In the genomic region with DNA sequence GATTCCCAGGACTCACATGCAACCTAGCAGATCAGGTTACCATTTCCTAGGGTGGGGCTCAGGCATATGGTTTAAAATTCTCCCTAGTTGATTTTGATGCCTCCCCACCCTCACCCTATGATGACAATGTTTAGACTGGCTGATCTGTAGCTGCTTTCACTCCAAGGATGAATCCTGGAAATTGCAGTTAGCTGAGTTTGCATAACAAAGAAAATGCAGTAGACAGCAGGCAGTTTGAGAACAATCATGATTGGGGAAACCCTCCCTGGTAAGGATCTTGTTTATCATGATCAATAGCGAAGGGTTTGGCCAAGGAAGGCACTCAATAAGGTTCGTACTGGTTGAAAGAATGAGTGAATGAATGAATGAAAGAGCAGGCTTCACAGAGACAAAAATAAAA, we compare ENCODE assay signal across 22 cellular contexts. TPM values are rescaled to one million over a fixed set of nuclear protein-coding genes. Genes with fewer than 3 reads are reported as not detected.
DNase-seq lines count a peak whose midpoint lies in the region; ATAC-seq, FAIRE-seq and TF ChIP-seq lines count a peak whose summit lies in the region.
"Had no signal": no experiment of that assay in that cellular context is flagged by ENCODE, and none has a peak within 500 bp of the region (broad histone marks: within the 10 kb centered on the region; RNA-seq: fewer than 3 reads in every experiment).

No MANE protein-coding gene starts in this region.

- CTCF ChIA-PET in GM12878 (lab: Yijun Ruan, JAX): no interaction called here
- CTCF ChIA-PET in naive thymus-derived CD4-positive, alpha-beta T cell (lab: Charles Lee): no interaction called here

- H3K27me3 Mint-ChIP-seq in GM23338 (ENCODE audit: insufficient read depth, low read depth, poor library complexity): peaks cover 47% of the 10 kb centered on the region
- peaks cover 0 to 5% (median 0%) of the 10 kb centered on the region in 5 donors for H3K27me3 Mint-ChIP-seq in naive thymus-derived CD4-positive, alpha-beta T cell
- H3K27me3 Mint-ChIP-seq: T-cell had no signal

- no peak for TF ChIP-seq EP300 in GM12878 (IDR thresholded peaks at IDR 0.05; ENCODE audit: borderline replicate concordance in 1 of 2, control insufficient read depth in 1 of 2, low read depth in 2 of 2, low read length in 2 of 2)

- H3K27ac ChIP-seq in BLaER1: peak overlapping the region; percentile 52; the same call in 1 of the 2 replicates
- H3K27ac ChIP-seq in GM23338 (ENCODE audit: low read depth): no peak overlapping the region
- no peak overlapping the region for H3K27ac ChIP-seq in GM12878 (ENCODE audit: control insufficient read depth, insufficient read depth)
- H3K27ac ChIP-seq in naive thymus-derived CD4-positive, alpha-beta T cell (ENCODE audit: low read depth, low read length): no peak overlapping the region
- H3K27ac ChIP-seq: adrenal gland, breast epithelium, Peyer's patch, suprapubic skin, uterus had no signal

- H4K20me1 ChIP-seq in BLaER1 (peaks cover 18% of the 10 kb centered on the region), GM23338 (replicated peaks; ENCODE audit: insufficient read depth) (peaks cover 26% of the 10 kb centered on the region), GM12878 (ENCODE audit: control insufficient read depth, insufficient read depth) (no peaks in the 10 kb centered on the region; the same call in 1 of the 2 replicates)

- no peak for ATAC-seq in GM23338
- ATAC-seq in GM12878: no peak
- no peak for ATAC-seq in naive thymus-derived CD4-positive, alpha-beta T cell
- no peak for ATAC-seq in mucosa of descending colon
- ATAC-seq in HG02678 (IDR thresholded peaks at IDR 0.05; ENCODE audit: unreplicated experiment): no peak
- ATAC-seq: activated CD8-positive, alpha-beta memory T cell treated with anti-CD3 and anti-CD28 coated beads, Interleukin-2, amount 10 ng/mL, durations not matched to agents 7 days and 5 days; HCT116; stimulated activated effector memory CD8-positive, alpha-beta T cell treated with anti-CD3 and anti-CD28 coated beads, Interleukin-12 subunit alpha, Interleukin-12 subunit beta, amount 100 ng/mL, for 72 hours; T-cell had no signal

- peak; percentile 14 for DNase-seq in GM23338 (ENCODE audit: low spot score)
- DNase-seq in GM12878 (ENCODE audit: low read depth, low spot score): no peak
- DNase-seq in naive thymus-derived CD4-positive, alpha-beta T cell: no peak
- DNase-seq in stimulated activated CD4-positive, alpha-beta T cell treated with anti-CD3 and anti-CD28 coated beads, Interleukin-4, amount 100 ng/mL, for 1 hour: no peak
- DNase-seq in mucosa of descending colon: no peak
- DNase-seq in superior temporal gyrus (ENCODE audit: extremely low spot score): no peak
- DNase-seq: activated CD8-positive, alpha-beta memory T cell treated with anti-CD3 and anti-CD28 coated beads, Interleukin-2, amount 10 ng/mL, durations not matched to agents 7 days and 5 days; adrenal gland; DMS153; head of caudate nucleus; NCI-H1694; NCI-H226; Peyer's patch; T-cell; uterus had no signal

- H3K27ac Mint-ChIP-seq in GM23338: no peak overlapping the region
- H3K27ac Mint-ChIP-seq in naive thymus-derived CD4-positive, alpha-beta T cell: peak overlapping the region in 3 of 9 donors; percentile 26 to 62 (median 32)
- H3K27ac Mint-ChIP-seq: activated CD8-positive, alpha-beta memory T cell treated with anti-CD3 and anti-CD28 coated beads, Interleukin-2, amount 10 ng/mL, durations not matched to agents 7 days and 5 days; stimulated activated effector memory CD8-positive, alpha-beta T cell treated with anti-CD3 and anti-CD28 coated beads, Interleukin-12 subunit alpha, Interleukin-12 subunit beta, amount 100 ng/mL, for 72 hours had no signal

- H3K79me2 ChIP-seq in GM23338 (replicated peaks; ENCODE audit: insufficient read depth) (no peaks in the 10 kb centered on the region), GM12878 (ENCODE audit: control insufficient read depth, insufficient read depth, low read length) (peaks cover 11% of the 10 kb centered on the region)

- H3K4me3 Mint-ChIP-seq in GM23338: peak overlapping the region; percentile 45
- peak overlapping the region in 9 of 10 donors; percentile 2 to 91 (median 38) for H3K4me3 Mint-ChIP-seq in naive thymus-derived CD4-positive, alpha-beta T cell

- no peaks in the 10 kb centered on the region for H3F3A ChIP-seq in GM23338 (replicated peaks; ENCODE audit: low read depth)

- H3K9ac ChIP-seq in BLaER1 (no peak overlapping the region), GM12878 (ENCODE audit: control insufficient read depth, insufficient read depth, low read length) (no peak overlapping the region)

- no peak overlapping the region for H3K4me3 ChIP-seq in BLaER1
- peak overlapping the region; percentile 73; the same call in 1 of the 2 replicates for H3K4me3 ChIP-seq in GM23338
- 0 out of 2 replicates have a peak overlapping the region, but pooled peaks have one; percentile 82 for H3K4me3 ChIP-seq in GM12878
- no peak overlapping the region for H3K4me3 ChIP-seq in naive thymus-derived CD4-positive, alpha-beta T cell (ENCODE audit: low read length)
- H3K4me3 ChIP-seq in mucosa of descending colon: no peak overlapping the region
- H3K4me3 ChIP-seq: adrenal gland, breast epithelium, Peyer's patch, suprapubic skin, uterus had no signal

- H3K9me3 ChIP-seq in BLaER1 (peaks cover 32% of the 10 kb centered on the region), GM12878 (replicated peaks; ENCODE audit: control insufficient read depth, insufficient read depth, low read length) (no peaks in the 10 kb centered on the region), mucosa of descending colon (no peaks in the 10 kb centered on the region)
- peaks cover 0 to 9% (median 8%) of the 10 kb centered on the region in 3 experiments for H3K9me3 ChIP-seq in naive thymus-derived CD4-positive, alpha-beta T cell (ENCODE audit: control insufficient read depth in 2 of 3, low read length in 3 of 3)
- H3K9me3 ChIP-seq: adrenal gland, Peyer's patch, suprapubic skin, uterus had no signal

- no peaks in the 10 kb centered on the region; the same call in 2 of the 3 replicates for H3K9me3 Mint-ChIP-seq in GM23338
- peaks cover 4 to 40% (median 11%) of the 10 kb centered on the region in 11 donors for H3K9me3 Mint-ChIP-seq in naive thymus-derived CD4-positive, alpha-beta T cell

- H3K27me3 ChIP-seq in BLaER1 (peaks cover 18% of the 10 kb centered on the region), GM23338 (ENCODE audit: insufficient read depth) (peaks cover 59% of the 10 kb centered on the region), GM12878 (replicated peaks in 1 of 2; ENCODE audit: control insufficient read depth in 2 of 2, insufficient read depth in 2 of 2, low read length in 1 of 2) (no peaks in the 10 kb centered on the region)
- H3K27me3 ChIP-seq in naive thymus-derived CD4-positive, alpha-beta T cell (ENCODE audit: control insufficient read depth in 2 of 2, insufficient read depth in 2 of 2, low read length in 2 of 2): no peaks in the 10 kb centered on the region
- H3K27me3 ChIP-seq: adrenal gland, Peyer's patch, suprapubic skin, uterus had no signal

- TF ChIP-seq RAD21 in GM12878 (IDR thresholded peaks at IDR 0.05; ENCODE audit: insufficient read depth, low read depth, low read length): no peak

- H3K4me1 ChIP-seq in BLaER1 (peaks cover 41% of the 10 kb centered on the region), GM23338 (ENCODE audit: insufficient read depth) (peaks cover 30% of the 10 kb centered on the region), GM12878 (ENCODE audit: control insufficient read depth, insufficient read depth, low read length) (no peaks in the 10 kb centered on the region), mucosa of descending colon (ENCODE audit: low read depth) (no peaks in the 10 kb centered on the region)
- peaks cover 4 to 15% of the 10 kb centered on the region in 2 donors for H3K4me1 ChIP-seq in naive thymus-derived CD4-positive, alpha-beta T cell (ENCODE audit: control insufficient read depth in 2 of 2, insufficient read depth in 2 of 2, low read length in 2 of 2)
- H3K4me1 ChIP-seq: breast epithelium, uterus had no signal

- TF ChIP-seq POLR2A in GM12878 (IDR thresholded peaks at IDR 0.05; ENCODE audit: low read depth, low read length): no peak

- H3K9me2 ChIP-seq in GM23338 (ENCODE audit: insufficient read depth): no peaks in the 10 kb centered on the region

- intact Hi-C loops in GM12878 (cut with micrococcal nuclease; ENCODE audit: unreplicated experiment) (loop anchor here (10.0 kb wide), 1 partner anchor 970 kb away; the partner anchor contains the start of gene HS3ST1), mucosa of descending colon (cut with DNase I, micrococcal nuclease) (no loop called here)
- intact Hi-C loops in naive thymus-derived CD4-positive, alpha-beta T cell (cut with micrococcal nuclease): loop anchor here (5.0 to 10.0 kb wide), 4 partner anchors 358 to 850 kb away; no protein-coding TSS in a partner anchor

- peaks cover 15% of the 10 kb centered on the region for H3K36me3 Mint-ChIP-seq in GM23338 (ENCODE audit: low read depth)
- peaks cover 36 to 54% (median 52%) of the 10 kb centered on the region in 5 donors for H3K36me3 Mint-ChIP-seq in naive thymus-derived CD4-positive, alpha-beta T cell

- H3K36me3 ChIP-seq in BLaER1 (peaks cover 36% of the 10 kb centered on the region), GM23338 (ENCODE audit: insufficient read depth) (no peaks in the 10 kb centered on the region), GM12878 (ENCODE audit: control insufficient read depth in 2 of 2, insufficient read depth in 2 of 2, low read length in 1 of 2) (peaks cover 0 to 4% of the 10 kb centered on the region in 2 experiments; a peak in 1 of 4 replicates), mucosa of descending colon (ENCODE audit: low read depth) (no peaks in the 10 kb centered on the region)
- peaks cover 0 to 39% (median 13%) of the 10 kb centered on the region in 3 experiments for H3K36me3 ChIP-seq in naive thymus-derived CD4-positive, alpha-beta T cell (ENCODE audit: control insufficient read depth in 2 of 3, insufficient read depth in 3 of 3, low read length in 3 of 3)
- H3K36me3 ChIP-seq: uterus had no signal

- RAD21 ChIA-PET in GM12878 (lab: Charles Lee; ENCODE audit: unreplicated experiment): no interaction called here

- peak; percentile 27 for FAIRE-seq in GM12878 (lab: Jason Lieb, UNC)
- FAIRE-seq: colon had no signal

- H3K4me1 Mint-ChIP-seq in GM23338: peaks cover 27% of the 10 kb centered on the region
- H3K4me1 Mint-ChIP-seq in naive thymus-derived CD4-positive, alpha-beta T cell: peaks cover 7 to 52% (median 39%) of the 10 kb centered on the region in 7 donors

- WGBS in GM12878 (ENCODE audit: insufficient coverage, insufficient replicate concordance, low lambda C conversion rate, missing lambda C conversion rate): 97% methylated on average over 2 of the region's 2 CpGs

- POLR2A ChIA-PET in GM12878 (lab: Charles Lee): no interaction called here
- POLR2A ChIA-PET in naive thymus-derived CD4-positive, alpha-beta T cell (lab: Charles Lee): no interaction called here

- H3K4me2 ChIP-seq in BLaER1 (peak overlapping the region; percentile 66), GM23338 (peak overlapping the region; percentile 91), GM12878 (ENCODE audit: control insufficient read depth, insufficient read depth) (0 out of 2 replicates have a peak overlapping the region, but pooled peaks have one; percentile 3)

- no peak overlapping the region for H2AFZ ChIP-seq in GM23338
- H2AFZ ChIP-seq in GM12878 (ENCODE audit: control insufficient read depth, low read depth, low read length): no peak overlapping the region

- TF ChIP-seq CTCF in GM23338 (conservative IDR thresholded peaks at IDR 0.05; ENCODE audit: low read depth in 2 of 2) (no peak), GM12878 (IDR thresholded peaks at IDR 0.05 in 2 of 3, conservative IDR thresholded peaks at IDR 0.05 in 1 of 3; ENCODE audit: control insufficient read depth in 2 of 3, extremely low read depth in 1 of 3, insufficient read depth in 1 of 3, low read depth in 3 of 3, low read length in 3 of 3) (no peak), mucosa of descending colon (IDR thresholded peaks at IDR 0.05) (no peak)

- in situ Hi-C loops in GM12878 (cut with MboI): no loop called here

- no TSS peak for BruUV-seq in GM12878 (replicated peaks; lab: Mats Ljungman, UMichigan)

- SMC1A ChIA-PET in GM12878 (lab: Charles Lee; ENCODE audit: uncharacterized antibody, unreplicated experiment): no interaction called here

RNA-seq across cellular contexts. Expression of gene ZNF518B, which starts 2.1 kb away (rescaled TPM):
- total RNA-seq in GM23338 (2014; rRNA removed; shearing (Covaris generic)): 9.5 and 10.8 TPM in 2 replicates
- polyA plus RNA-seq in GM23338 (2016; fragmentation: Nextera tagmentation; extraction: Ambion mirVana): 2.9 and 3.1 TPM in 2 replicates
- 90.1 and 101 TPM in 2 replicates for total RNA-seq in GM12878 (2013; cell fraction: nucleolus; rRNA removed)
- total RNA-seq in GM12878 (2014; rRNA removed): 20.5 and 23.4 TPM in 2 replicates
- total RNA-seq in GM12878 (2014; rRNA removed; fragmentation: Illumina TruSeq; extraction: Trizol): 16.3 and 17.0 TPM in 2 replicates
- total RNA-seq in GM12878 (2021): 16.2 and 17.6 TPM in 2 replicates
- 4.4 TPM for polyA plus RNA-seq in GM12878 (2011; ENCODE audit: low read depth)
- 20.2 and 25.2 TPM in 2 replicates for polyA plus RNA-seq in GM12878 (2011; rRNA removed)
- 8.1 and 9.4 TPM in 2 replicates for polyA plus RNA-seq in GM12878 (2011; cell fraction: cytosol; rRNA removed)
- polyA plus RNA-seq in GM12878 (2011; cell fraction: nucleus; rRNA removed): 17.7 and 20.7 TPM in 2 replicates
- 7.8 and 8.2 TPM in 2 replicates for polyA plus RNA-seq in GM12878 (2012)
- 10.4 and 10.6 TPM in 2 replicates for polyA plus RNA-seq in GM12878 (2014; fragmentation: Illumina TruSeq; extraction: Trizol)
- 1 to 10 TPM; 2.7 to 4.4 TPM for polyA plus RNA-seq in GM12878 (2014; fragmentation: Nextera tagmentation; extraction: Ambion mirVana)
- 7.6 and 7.7 TPM in 2 replicates for polyA plus RNA-seq in GM12878 (2014; rRNA removed)
- polyA plus RNA-seq in GM12878 (2016; fragmentation: Nextera tagmentation; extraction: Ambion mirVana): 1 to 10 TPM; 6.4 to 7.9 TPM
- polyA minus RNA-seq in GM12878 (2011; rRNA and poly(A)+ RNA removed): 34.7 and 45.0 TPM in 2 replicates
- 14.3 and 20.2 TPM in 2 replicates for polyA minus RNA-seq in GM12878 (2011; cell fraction: cytosol; rRNA and poly(A)+ RNA removed)
- 50.4 and 56.4 TPM in 2 replicates for polyA minus RNA-seq in GM12878 (2011; cell fraction: nucleus; rRNA and poly(A)+ RNA removed)
- 10 to 100 TPM; 27.3 to 53.0 (median 30.3) TPM for total RNA-seq in naive thymus-derived CD4-positive, alpha-beta T cell
- polyA plus RNA-seq in naive thymus-derived CD4-positive, alpha-beta T cell: 10 to 100 TPM; 13.4 to 23.2 TPM
- 10 to 100 TPM in 2 of 3 donors, 1 to 10 TPM in 1; 9.9 to 34.4 (median 19.5) TPM for total RNA-seq in mucosa of descending colon

Comparison
In these comparisons a context has a peak if more than half of its experiments do, and no peak if none do; other contexts are left out.
1. H3K4me2 ChIP-seq: peak in every context shown above with its lines; median percentile 91 in GM23338; 66 in BLaER1; 3 in GM12878.
2. H3K4me3 ChIP-seq: peak in GM23338 (single experiment) and GM12878 (single experiment); none in BLaER1 (single experiment), naive thymus-derived CD4-positive, alpha-beta T cell (single experiment) and mucosa of descending colon (single experiment).
3. intact Hi-C loops: an anchor here in GM12878 (10.0 kb wide) and naive thymus-derived CD4-positive, alpha-beta T cell (5.0 to 10.0 kb wide); none called in mucosa of descending colon.